ENCODE assay signal across 8 cellular contexts in the genomic region with DNA sequence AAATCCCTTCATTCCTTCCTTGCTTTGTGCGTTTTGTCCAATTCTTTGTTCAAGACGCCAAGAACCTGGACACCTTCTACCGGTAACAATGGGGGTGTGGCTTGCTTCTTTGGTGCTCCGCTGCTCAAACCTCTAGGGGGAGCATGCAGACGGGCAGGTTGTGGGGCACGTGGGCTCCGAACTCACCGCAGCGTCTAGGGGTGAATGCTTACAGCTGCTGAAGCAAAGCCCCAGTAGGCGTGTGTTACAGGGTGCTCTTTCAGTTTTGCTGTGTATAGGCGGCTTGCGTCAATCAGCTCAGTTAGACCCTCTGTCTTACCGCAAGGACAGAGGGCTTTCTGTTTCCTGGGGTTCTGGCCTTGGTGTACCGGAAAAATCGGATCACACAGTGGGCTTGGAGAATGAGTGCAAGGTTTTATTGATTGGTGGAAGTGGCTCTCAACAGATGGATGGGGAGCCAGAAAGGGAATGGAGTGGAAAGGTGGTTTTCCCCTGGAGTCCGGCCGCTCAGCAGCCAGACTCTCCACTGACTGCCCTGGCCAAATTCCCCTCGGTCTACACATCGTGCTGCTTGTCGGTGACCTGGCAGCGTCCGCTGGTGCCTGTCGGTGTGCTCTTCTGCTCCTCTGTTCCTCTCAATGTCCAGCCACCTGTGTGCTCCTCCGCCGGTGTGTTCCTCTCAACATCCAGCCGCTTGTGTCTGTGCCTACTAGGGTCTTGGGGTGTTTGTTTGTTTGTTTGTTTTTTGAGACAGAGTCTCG. TPM values are rescaled to one million over a fixed set of nuclear protein-coding genes. Genes with fewer than 3 reads are reported as not detected.
DNase-seq lines count a peak whose midpoint lies in the region; ATAC-seq, FAIRE-seq and TF ChIP-seq lines count a peak whose summit lies in the region.

No MANE protein-coding gene starts in this region.

- H3K4me3 ChIP-seq in H1 (ENCODE audit: extremely low read depth in 1 of 4, insufficient read depth in 2 of 4, low read depth in 3 of 4, low read length in 4 of 4) (peak overlapping the region in 1 of 4 experiments; percentile 73; a peak in 2 of 8 replicates), osteoblast (ENCODE audit: insufficient read depth, low read length) (peak overlapping the region; percentile 78), urinary bladder (ENCODE audit: low read depth, low read length) (peak overlapping the region; percentile 74)

- TF ChIP-seq CTCF in H1 (IDR thresholded peaks at IDR 0.05; ENCODE audit: control extremely low read depth in 1 of 3, insufficient read depth in 1 of 3, low read depth in 1 of 3, low read length in 3 of 3) (peak; percentile 46 to 82 (median 78)), osteoblast (IDR thresholded peaks at IDR 0.05; ENCODE audit: extremely low read depth, low read depth, low read length) (peak; percentile 34), Calu3 (IDR thresholded peaks at IDR 0.05; ENCODE audit: unreplicated experiment) (no peak)

- H3K23me2 ChIP-seq in H1 (ENCODE audit: low read depth, low read length) = peaks cover 4% of the 10 kb centered on the region; the same call in 1 of the 2 replicates

- peak overlapping the region; percentile 93 for H4K91ac ChIP-seq in H1 (replicated peaks; ENCODE audit: insufficient read length, low read length)

- TF ChIP-seq EP300 in H1 (IDR thresholded peaks at IDR 0.05; ENCODE audit: borderline replicate concordance in 1 of 2, low read depth in 2 of 2, low read length in 2 of 2) = no peak

- H3K23ac ChIP-seq in H1 (ENCODE audit: insufficient read length) = no peak overlapping the region

- H3K4me2 ChIP-seq in H1 (ENCODE audit: insufficient read depth in 1 of 2, low read depth in 2 of 2, low read length in 2 of 2) (peak overlapping the region; percentile 79 to 93), osteoblast (ENCODE audit: insufficient read depth, low read length) (peak overlapping the region; percentile 85)

- intact Hi-C loops in Calu3 (cut with micrococcal nuclease; ENCODE audit: unreplicated experiment) = loop anchor here (1.0 kb wide), 1 partner anchor 31 kb away; no protein-coding TSS in a partner anchor

- H3K14ac ChIP-seq in H1 (ENCODE audit: insufficient read length) = no peak overlapping the region

- H3K36me3 ChIP-seq in H1 (ENCODE audit: control insufficient read depth in 2 of 4, insufficient read depth in 4 of 4, low read length in 3 of 4) = no peaks in the 10 kb centered on the region
- H3K36me3 ChIP-seq in osteoblast (ENCODE audit: insufficient read depth, low read length) = no peaks in the 10 kb centered on the region
- no peaks in the 10 kb centered on the region for H3K36me3 ChIP-seq in urinary bladder (ENCODE audit: insufficient read depth)

- peak overlapping the region; percentile 86 for H3K27ac Mint-ChIP-seq in activated CD4-positive, alpha-beta T cell treated with anti-CD3 and anti-CD28 coated beads, Interleukin-2, amount 10 ng/mL, durations not matched to agents 7 days and 5 days
- H3K27ac Mint-ChIP-seq in Calu3 (ENCODE audit: unreplicated experiment) = no peak overlapping the region

- no peak overlapping the region for H2BK5ac ChIP-seq in H1 (ENCODE audit: low read depth, low read length)

- WGBS in H1 (ENCODE audit: extremely low coverage in 1 of 2, insufficient coverage in 1 of 2, insufficient read length in 1 of 2, insufficient replicate concordance in 2 of 2, low coverage in 1 of 2, low lambda C conversion rate in 2 of 2, missing lambda C conversion rate in 1 of 2), 2 experiments = 58% methylated on average over 27 of the region's 27 CpGs; no CpG with 5 or more reads in 1 of the 2 experiments
- WGBS in urinary bladder = 66% methylated on average over 27 of the region's 27 CpGs

- TF ChIP-seq POLR2A in H1 (IDR thresholded peaks at IDR 0.05; ENCODE audit: control extremely low read depth in 1 of 2, low read depth in 2 of 2, low read length in 2 of 2) = no peak

- H3K27ac ChIP-seq in H1 (ENCODE audit: low read depth, low read length) (no peak overlapping the region), osteoblast (ENCODE audit: low read depth, low read length) (no peak overlapping the region), urinary bladder (ENCODE audit: low read depth) (no peak overlapping the region)

- no peak overlapping the region for H3K9ac ChIP-seq in H1 (replicated peaks in 1 of 4; ENCODE audit: extremely low read depth in 1 of 4, low read depth in 3 of 4, low read length in 3 of 4)

- peak overlapping the region; percentile 66; the same call in 1 of the 2 replicates for H3K18ac ChIP-seq in H1 (ENCODE audit: extremely low read depth, low read length)

- peak; percentile 84 for ATAC-seq in HG02840 (IDR thresholded peaks at IDR 0.05; ENCODE audit: low FRiP score, unreplicated experiment)

- no peak overlapping the region for H3K4ac ChIP-seq in H1 (replicated peaks; ENCODE audit: insufficient read length, low read depth, low read length)

- no TSS peak for BruUV-seq in Calu3 (replicated peaks; lab: Mats Ljungman, UMichigan)

- H4K20me1 ChIP-seq in H1 (replicated peaks in 1 of 2; ENCODE audit: control insufficient read depth in 1 of 2, insufficient read depth in 2 of 2, low read length in 2 of 2) (no peaks in the 10 kb centered on the region), osteoblast (ENCODE audit: insufficient read depth, low read length) (no peaks in the 10 kb centered on the region)

- peaks cover 0 to 7% (median 4%) of the 10 kb centered on the region in 4 experiments; a peak in 6 of 7 replicates for H3K27me3 ChIP-seq in H1 (replicated peaks in 1 of 4; ENCODE audit: control insufficient read depth in 3 of 4, extremely low read depth in 1 of 4, insufficient read depth in 3 of 4, low read length in 3 of 4)
- H3K27me3 ChIP-seq in osteoblast (ENCODE audit: insufficient read depth, low read length) = no peaks in the 10 kb centered on the region

- CTCF ChIA-PET in activated CD4-positive, alpha-beta T cell treated with anti-CD3 and anti-CD28 coated beads, Interleukin-2, amount 10 ng/mL, durations not matched to agents 7 days and 5 days (lab: Charles Lee) = interaction anchor here (0.7 to 1.1 kb wide), 2 partner anchors 9 to 31 kb away, joined by 3 to 5 read pairs; no protein-coding TSS in a partner anchor
- CTCF ChIA-PET in H1 (lab: Charles Lee; ENCODE audit: partially characterized antibody) (interaction anchor here (0.6 to 1.2 kb wide), 5 partner anchors 21 to 1751 kb away, joined by 3 read pairs; no protein-coding TSS in a partner anchor), Calu3 (lab: Charles Lee) (no interaction called here)

- peak overlapping the region; percentile 98 for H2AFZ ChIP-seq in H1 (ENCODE audit: low read length)
- H2AFZ ChIP-seq in osteoblast (ENCODE audit: low read length) = peak overlapping the region; percentile 98

- peaks cover 40% of the 10 kb centered on the region for H3K4me1 Mint-ChIP-seq in activated CD4-positive, alpha-beta T cell treated with anti-CD3 and anti-CD28 coated beads, Interleukin-2, amount 10 ng/mL, durations not matched to agents 7 days and 5 days
- H3K4me1 Mint-ChIP-seq in Calu3 (ENCODE audit: low read depth, unreplicated experiment) = no peaks in the 10 kb centered on the region

- POLR2A ChIA-PET in activated CD4-positive, alpha-beta T cell treated with anti-CD3 and anti-CD28 coated beads, Interleukin-2, amount 10 ng/mL, durations not matched to agents 7 days and 5 days (lab: Charles Lee) = interaction anchor here (0.5 kb wide), 1 partner anchor 15 kb away, joined by 3 read pairs; no protein-coding TSS in a partner anchor
- POLR2A ChIA-PET in H1 (lab: Charles Lee; ENCODE audit: partially characterized antibody) = interaction anchor here (1.2 kb wide), 1 partner anchor 153 kb away, joined by 5 read pairs; the partner anchor contains the start of gene SEC62

- peaks cover 9% of the 10 kb centered on the region for H3K9me3 Mint-ChIP-seq in activated CD4-positive, alpha-beta T cell treated with anti-CD3 and anti-CD28 coated beads, Interleukin-2, amount 10 ng/mL, durations not matched to agents 7 days and 5 days
- H3K9me3 Mint-ChIP-seq in Calu3 (ENCODE audit: low read depth, unreplicated experiment) = peaks cover 8% of the 10 kb centered on the region

- peaks cover 20% of the 10 kb centered on the region for H3K27me3 Mint-ChIP-seq in activated CD4-positive, alpha-beta T cell treated with anti-CD3 and anti-CD28 coated beads, Interleukin-2, amount 10 ng/mL, durations not matched to agents 7 days and 5 days
- H3K27me3 Mint-ChIP-seq in Calu3 (ENCODE audit: unreplicated experiment) = peaks cover 42% of the 10 kb centered on the region

- peak overlapping the region; percentile 77; the same call in 1 of the 2 replicates for H2BK12ac ChIP-seq in H1 (ENCODE audit: low read depth, low read length)

- DNase-seq in GM18507 (ENCODE audit: extremely low spot score, insufficient read length, low read depth) (peak; percentile 52), NCI-H2029 treated with DMSO at 0.1 percent for 48 hours (lab: John Stamatoyannopoulos, UW) (peak; percentile 79), H1 (ENCODE audit: low read depth in 1 of 2, low spot score in 2 of 2) (peak; percentile 54 to 68), osteoblast (ENCODE audit: insufficient read length, low spot score, missing footprints) (no peak), Calu3 (no peak)
- peak; percentile 85 for DNase-seq in activated CD4-positive, alpha-beta T cell treated with anti-CD3 and anti-CD28 coated beads, Interleukin-2, amount 10 ng/mL, durations not matched to agents 7 days and 5 days

- H3K4me1 ChIP-seq in H1 (replicated peaks in 1 of 4; ENCODE audit: control insufficient read depth in 3 of 4, insufficient read depth in 4 of 4, low read length in 3 of 4) = peaks cover 7 to 20% (median 10%) of the 10 kb centered on the region in 4 experiments; a peak in 6 of 7 replicates
- peaks cover 20% of the 10 kb centered on the region for H3K4me1 ChIP-seq in osteoblast (ENCODE audit: insufficient read depth, low read length)
- H3K4me1 ChIP-seq in urinary bladder (ENCODE audit: insufficient read depth) = no peaks in the 10 kb centered on the region

- no peak overlapping the region for H3K56ac ChIP-seq in H1 (replicated peaks; ENCODE audit: insufficient read length, low read depth, low read length)

- H3K9me3 ChIP-seq in H1 (ENCODE audit: insufficient read depth in 2 of 2, low read depth in 1 of 2, low read length in 1 of 2) (no peaks in the 10 kb centered on the region; a peak in 1 of 4 replicates), osteoblast (ENCODE audit: low read depth, low read length) (peaks cover 1% of the 10 kb centered on the region)

- H3K36me3 Mint-ChIP-seq in activated CD4-positive, alpha-beta T cell treated with anti-CD3 and anti-CD28 coated beads, Interleukin-2, amount 10 ng/mL, durations not matched to agents 7 days and 5 days (ENCODE audit: low read depth) = peaks cover 8% of the 10 kb centered on the region
- H3K36me3 Mint-ChIP-seq in Calu3 (ENCODE audit: insufficient read depth, unreplicated experiment) = peaks cover 8% of the 10 kb centered on the region

- H3K4me3 Mint-ChIP-seq in activated CD4-positive, alpha-beta T cell treated with anti-CD3 and anti-CD28 coated beads, Interleukin-2, amount 10 ng/mL, durations not matched to agents 7 days and 5 days = peak overlapping the region; percentile 74
- H3K4me3 Mint-ChIP-seq in Calu3 (ENCODE audit: low read depth, unreplicated experiment) = no peak overlapping the region

- peak overlapping the region; percentile 76; the same call in 1 of the 2 replicates for H2BK15ac ChIP-seq in H1 (ENCODE audit: low read length)

- no peaks in the 10 kb centered on the region for H3K79me2 ChIP-seq in H1 (ENCODE audit: control insufficient read depth in 1 of 2, insufficient read depth in 2 of 2, low read length in 2 of 2)
- H3K79me2 ChIP-seq in osteoblast (ENCODE audit: insufficient read depth, low read length) = no peaks in the 10 kb centered on the region

- no peak overlapping the region for H2BK20ac ChIP-seq in H1 (ENCODE audit: low read length)

- peak overlapping the region; percentile 86 for H4K8ac ChIP-seq in H1 (ENCODE audit: extremely low read depth, insufficient read depth, low read length)

- H4K5ac ChIP-seq in H1 (ENCODE audit: insufficient read length, low read depth, low read length) = no peak overlapping the region

- peak; percentile 39 to 57 for TF ChIP-seq RAD21 in H1 (IDR thresholded peaks at IDR 0.05 in 1 of 2, conservative IDR thresholded peaks at IDR 0.05 in 1 of 2; ENCODE audit: low read depth in 2 of 2, low read length in 2 of 2)

- no peak overlapping the region for H2BK120ac ChIP-seq in H1 (replicated peaks; ENCODE audit: low read depth, low read length)

- no peak overlapping the region for H2AK5ac ChIP-seq in H1 (ENCODE audit: low read depth, low read length)

- peak; percentile 96 for FAIRE-seq in GM18507 (lab: Jason Lieb, UNC)
- peak; percentile 66 for FAIRE-seq in H1 (lab: Jason Lieb, UNC)

- no peaks in the 10 kb centered on the region for H3K79me1 ChIP-seq in H1 (ENCODE audit: low read depth, low read length)

RNA-seq across cellular contexts. Expression of gene LRRC34, which starts 1.2 kb away (rescaled TPM):
- total RNA-seq in activated CD4-positive, alpha-beta T cell treated with anti-CD3 and anti-CD28 coated beads, Interleukin-2, amount 10 ng/mL, durations not matched to agents 7 days and 5 days = 1 to 10 TPM; 3.4 to 4.7 TPM
- total RNA-seq in H1 (2021; fragmentation: NEBNext Ultra II Directional; extraction: Animal tissue kit (Norgen Biotek cat#: 25700)) = 3.3 and 4.6 TPM in 2 replicates
- polyA plus RNA-seq in H1 (2011; rRNA removed) = 3.0 and 4.1 TPM in 2 replicates
- 4.9 TPM for polyA plus RNA-seq in H1 (2011; cell fraction: cytosol; rRNA removed)
- 3.2 TPM for polyA plus RNA-seq in H1 (2011; cell fraction: nucleus; rRNA removed)
- polyA plus RNA-seq in H1 (2012, experiment 1 of 2) = 3.1 to 5.3 TPM (median 3.7 TPM) in 4 replicates
- 0.83 TPM for polyA plus RNA-seq in H1 (2012, experiment 2 of 2)
- polyA plus RNA-seq in H1 (2013, experiment 1 of 2) = 2.7 TPM
- 3.0 TPM for polyA plus RNA-seq in H1 (2013, experiment 2 of 2)
- 2.1 and 5.4 TPM in 2 replicates for polyA minus RNA-seq in H1 (2011; rRNA and poly(A)+ RNA removed)
- 3.2 TPM for polyA minus RNA-seq in H1 (2011; cell fraction: cytosol; rRNA and poly(A)+ RNA removed)
- 8.2 TPM for polyA minus RNA-seq in H1 (2011; cell fraction: nucleus; rRNA and poly(A)+ RNA removed)
- 2.2 and 2.4 TPM in 2 replicates for total RNA-seq in osteoblast
- 14.7 TPM for total RNA-seq in urinary bladder
- polyA plus RNA-seq in urinary bladder = 2.0 TPM
- not detected in 2 replicates for total RNA-seq in Calu3 (2022)

RNA-seq across cellular contexts. Expression of gene LRRIQ4, which starts 1.3 kb away (rescaled TPM):
- total RNA-seq in activated CD4-positive, alpha-beta T cell treated with anti-CD3 and anti-CD28 coated beads, Interleukin-2, amount 10 ng/mL, durations not matched to agents 7 days and 5 days = not detected
- not detected in 2 replicates for total RNA-seq in H1 (2021; fragmentation: NEBNext Ultra II Directional; extraction: Animal tissue kit (Norgen Biotek cat#: 25700))
- polyA plus RNA-seq in H1 (2011; rRNA removed) (0.08 and 0.14 TPM in 2 replicates), urinary bladder (not detected)
- 0.10 TPM for polyA plus RNA-seq in H1 (2011; cell fraction: cytosol; rRNA removed)
- 0.17 TPM for polyA plus RNA-seq in H1 (2011; cell fraction: nucleus; rRNA removed)
- polyA plus RNA-seq in H1 (2012, experiment 1 of 2) = 0.17 TPM in 1 of 4 replicates, not detected in the others
- not detected for polyA plus RNA-seq in H1 (2012, experiment 2 of 2)
- 0.04 TPM for polyA plus RNA-seq in H1 (2013, experiment 1 of 2)
- polyA plus RNA-seq in H1 (2013, experiment 2 of 2) = 0.07 TPM
- 0.25 TPM in 1 of 2 replicates, not detected in the other for polyA minus RNA-seq in H1 (2011; rRNA and poly(A)+ RNA removed)
- not detected for polyA minus RNA-seq in H1 (2011; cell fraction: cytosol; rRNA and poly(A)+ RNA removed)
- polyA minus RNA-seq in H1 (2011; cell fraction: nucleus; rRNA and poly(A)+ RNA removed) = not detected
- total RNA-seq in osteoblast (under 0.01 and 0.29 TPM in 2 replicates), urinary bladder (not detected), Calu3 (2022) (0.27 TPM in 1 of 2 replicates, not detected in the other)

RNA-seq across cellular contexts. Expression of gene MYNN, which starts 40.7 kb away (rescaled TPM):
- total RNA-seq in activated CD4-positive, alpha-beta T cell treated with anti-CD3 and anti-CD28 coated beads, Interleukin-2, amount 10 ng/mL, durations not matched to agents 7 days and 5 days = 10 to 100 TPM; 14.8 to 16.4 TPM
- 13.9 and 15.2 TPM in 2 replicates for total RNA-seq in H1 (2021; fragmentation: NEBNext Ultra II Directional; extraction: Animal tissue kit (Norgen Biotek cat#: 25700))
- 3.6 and 7.3 TPM in 2 replicates for polyA plus RNA-seq in H1 (2011; rRNA removed)
- 8.8 TPM for polyA plus RNA-seq in H1 (2011; cell fraction: cytosol; rRNA removed)
- 6.2 TPM for polyA plus RNA-seq in H1 (2011; cell fraction: nucleus; rRNA removed)
- 10.1 to 14.0 TPM (median 11.3 TPM) in 4 replicates for polyA plus RNA-seq in H1 (2012, experiment 1 of 2)
- polyA plus RNA-seq in H1 (2012, experiment 2 of 2) = 0.71 TPM
- polyA plus RNA-seq in H1 (2013, experiment 1 of 2) = 11.6 TPM
- polyA plus RNA-seq in H1 (2013, experiment 2 of 2) = 10.1 TPM
- 18.1 and 36.8 TPM in 2 replicates for polyA minus RNA-seq in H1 (2011; rRNA and poly(A)+ RNA removed)
- 12.3 TPM for polyA minus RNA-seq in H1 (2011; cell fraction: cytosol; rRNA and poly(A)+ RNA removed)
- 19.1 TPM for polyA minus RNA-seq in H1 (2011; cell fraction: nucleus; rRNA and poly(A)+ RNA removed)
- 22.1 and 26.8 TPM in 2 replicates for total RNA-seq in osteoblast
- total RNA-seq in urinary bladder = 50.8 TPM
- 11.9 TPM for polyA plus RNA-seq in urinary bladder
- total RNA-seq in Calu3 (2022) = 19.9 and 22.9 TPM in 2 replicates

RNA-seq across cellular contexts. Expression of gene ACTRT3, which starts 44.6 kb away (rescaled TPM):
- total RNA-seq in activated CD4-positive, alpha-beta T cell treated with anti-CD3 and anti-CD28 coated beads, Interleukin-2, amount 10 ng/mL, durations not matched to agents 7 days and 5 days = under 1 TPM; 0.20 to 0.23 TPM
- 5.9 and 7.1 TPM in 2 replicates for total RNA-seq in H1 (2021; fragmentation: NEBNext Ultra II Directional; extraction: Animal tissue kit (Norgen Biotek cat#: 25700))
- polyA plus RNA-seq in H1 (2011; rRNA removed) = 3.0 and 3.4 TPM in 2 replicates
- 3.7 TPM for polyA plus RNA-seq in H1 (2011; cell fraction: cytosol; rRNA removed)
- 2.8 TPM for polyA plus RNA-seq in H1 (2011; cell fraction: nucleus; rRNA removed)
- polyA plus RNA-seq in H1 (2012, experiment 1 of 2) = 4.5 to 5.9 TPM (median 4.8 TPM) in 4 replicates
- polyA plus RNA-seq in H1 (2012, experiment 2 of 2) = 1.4 TPM
- polyA plus RNA-seq in H1 (2013, experiment 1 of 2) = 3.0 TPM
- 3.0 TPM for polyA plus RNA-seq in H1 (2013, experiment 2 of 2)
- 7.5 and 9.0 TPM in 2 replicates for polyA minus RNA-seq in H1 (2011; rRNA and poly(A)+ RNA removed)
- 1.1 TPM for polyA minus RNA-seq in H1 (2011; cell fraction: cytosol; rRNA and poly(A)+ RNA removed)
- polyA minus RNA-seq in H1 (2011; cell fraction: nucleus; rRNA and poly(A)+ RNA removed) = 6.1 TPM
- 4.3 and 4.7 TPM in 2 replicates for total RNA-seq in osteoblast
- 3.3 TPM for total RNA-seq in urinary bladder
- 2.4 TPM for polyA plus RNA-seq in urinary bladder
- total RNA-seq in Calu3 (2022) = 2.2 and 2.5 TPM in 2 replicates

RNA-seq across cellular contexts. Expression of gene TERC, which starts 49.1 kb away (rescaled TPM):
- total RNA-seq in activated CD4-positive, alpha-beta T cell treated with anti-CD3 and anti-CD28 coated beads, Interleukin-2, amount 10 ng/mL, durations not matched to agents 7 days and 5 days = 1 to 10 TPM; 1.8 to 4.6 TPM
- 14.0 and 17.0 TPM in 2 replicates for total RNA-seq in H1 (2021; fragmentation: NEBNext Ultra II Directional; extraction: Animal tissue kit (Norgen Biotek cat#: 25700))
- polyA plus RNA-seq in H1 (2011; rRNA removed) (2.3 and 5.4 TPM in 2 replicates), urinary bladder (not detected)
- polyA plus RNA-seq in H1 (2011; cell fraction: cytosol; rRNA removed) = 1.5 TPM
- 8.6 TPM for polyA plus RNA-seq in H1 (2011; cell fraction: nucleus; rRNA removed)
- 0.50 TPM in 1 of 4 replicates, not detected in the others for polyA plus RNA-seq in H1 (2012, experiment 1 of 2)
- polyA plus RNA-seq in H1 (2012, experiment 2 of 2) = not detected
- 0.65 TPM for polyA plus RNA-seq in H1 (2013, experiment 1 of 2)
- polyA plus RNA-seq in H1 (2013, experiment 2 of 2) = 0.87 TPM
- polyA minus RNA-seq in H1 (2011; rRNA and poly(A)+ RNA removed) = 7.1 and 10.0 TPM in 2 replicates
- 152 TPM for polyA minus RNA-seq in H1 (2011; cell fraction: cytosol; rRNA and poly(A)+ RNA removed)
- polyA minus RNA-seq in H1 (2011; cell fraction: nucleus; rRNA and poly(A)+ RNA removed) = 326 TPM
- total RNA-seq in osteoblast (144 and 200 TPM in 2 replicates), urinary bladder (108 TPM), Calu3 (2022) (4.7 and 11.0 TPM in 2 replicates)

Comparison
In these comparisons a context has a peak if more than half of its experiments do, and no peak if none do; other contexts are left out.
1. DNase-seq: peak in GM18507 (single experiment), NCI-H2029 treated with DMSO at 0.1 percent for 48 hours (single experiment), activated CD4-positive, alpha-beta T cell treated with anti-CD3 and anti-CD28 coated beads, Interleukin-2, amount 10 ng/mL, durations not matched to agents 7 days and 5 days (single experiment) and H1 (2 of 2); none in osteoblast (single experiment) and Calu3 (single experiment).